20 cellular contexts compared by ENCODE assay signal in genomic region chr2:241865416-241865956, GRCh38. TPM values are rescaled to one million over a fixed set of nuclear protein-coding genes. Genes with fewer than 3 reads are reported as not detected.
DNase-seq lines count a peak whose midpoint lies in the region; ATAC-seq, FAIRE-seq and TF ChIP-seq lines count a peak whose summit lies in the region.
"Had no signal": no experiment of that assay in that cellular context is flagged by ENCODE, and none has a peak within 500 bp of the region (broad histone marks: within the 10 kb centered on the region; RNA-seq: fewer than 3 reads in every experiment).

No MANE protein-coding gene starts in this region.

- peak overlapping the region; percentile 25 for H3K4me3 Mint-ChIP-seq in activated CD4-positive, alpha-beta memory T cell treated with anti-CD3 and anti-CD28 coated beads, Interleukin-2, amount 10 ng/mL, durations not matched to agents 7 days and 5 days
- peak overlapping the region; percentile 66 for H3K4me3 Mint-ChIP-seq in stimulated activated effector memory CD8-positive, alpha-beta T cell treated with anti-CD3 and anti-CD28 coated beads, Interleukin-12 subunit alpha, Interleukin-12 subunit beta, amount 100 ng/mL, for 72 hours
- H3K4me3 Mint-ChIP-seq: dendritic cell treated with granulocyte-macrophage colony-stimulating factor and Interleukin-4, amounts not matched to agents 40 ng/mL and 50 ng/mL, for 4 days; IgD-negative memory B cell had no signal

- H3K9me3 Mint-ChIP-seq in activated CD4-positive, alpha-beta memory T cell treated with anti-CD3 and anti-CD28 coated beads, Interleukin-2, amount 10 ng/mL, durations not matched to agents 7 days and 5 days, result peaks cover 8% of the 10 kb centered on the region
- peaks cover 5% of the 10 kb centered on the region for H3K9me3 Mint-ChIP-seq in stimulated activated effector memory CD8-positive, alpha-beta T cell treated with anti-CD3 and anti-CD28 coated beads, Interleukin-12 subunit alpha, Interleukin-12 subunit beta, amount 100 ng/mL, for 72 hours
- H3K9me3 Mint-ChIP-seq: IgD-negative memory B cell had no signal

- no peak overlapping the region for H3K4me2 ChIP-seq in endothelial cell of umbilical vein (ENCODE audit: insufficient read depth, low read length)

- ATAC-seq in left ventricle myocardium superior (no peak), Right ventricle myocardium superior (ENCODE audit: poor library complexity) (no peak), HG03442 (IDR thresholded peaks at IDR 0.05; ENCODE audit: unreplicated experiment) (no peak)
- ATAC-seq in stimulated activated effector memory CD8-positive, alpha-beta T cell treated with anti-CD3 and anti-CD28 coated beads, Interleukin-12 subunit alpha, Interleukin-12 subunit beta, amount 100 ng/mL, for 72 hours, result no peak
- ATAC-seq: gastrocnemius medialis had no signal

- BruUV-seq in endothelial cell of umbilical vein (replicated peaks; lab: Mats Ljungman, UMichigan), result no TSS peak

- H3K36me3 ChIP-seq in endothelial cell of umbilical vein (ENCODE audit: control insufficient read depth in 2 of 2, extremely low read depth in 1 of 2, insufficient read depth in 2 of 2, low read length in 2 of 2) (no peaks in the 10 kb centered on the region), prostate gland (no peaks in the 10 kb centered on the region), SJCRH30 (no peaks in the 10 kb centered on the region)
- H3K36me3 ChIP-seq: gastrocnemius medialis, ovary, vagina had no signal

- H3K9me1 ChIP-seq in endothelial cell of umbilical vein (replicated peaks; ENCODE audit: control insufficient read depth, extremely low read depth, insufficient read depth, low read length), result no peaks in the 10 kb centered on the region

- peak; percentile 68 for FAIRE-seq in endothelial cell of umbilical vein (lab: Jason Lieb, UNC)

- no peak overlapping the region for H2AFZ ChIP-seq in endothelial cell of umbilical vein (ENCODE audit: low read depth, low read length)

- POLR2A ChIA-PET in activated CD4-positive, alpha-beta memory T cell treated with anti-CD3 and anti-CD28 coated beads, Interleukin-2, amount 10 ng/mL, durations not matched to agents 7 days and 5 days (lab: Charles Lee), result no interaction called here
- POLR2A ChIA-PET in endothelial cell of umbilical vein (lab: Charles Lee), result no interaction called here

- H3K36me3 Mint-ChIP-seq in activated CD4-positive, alpha-beta memory T cell treated with anti-CD3 and anti-CD28 coated beads, Interleukin-2, amount 10 ng/mL, durations not matched to agents 7 days and 5 days (ENCODE audit: low read depth), result peaks cover 25% of the 10 kb centered on the region
- peaks cover 41% of the 10 kb centered on the region for H3K36me3 Mint-ChIP-seq in stimulated activated effector memory CD8-positive, alpha-beta T cell treated with anti-CD3 and anti-CD28 coated beads, Interleukin-12 subunit alpha, Interleukin-12 subunit beta, amount 100 ng/mL, for 72 hours
- H3K36me3 Mint-ChIP-seq: IgD-negative memory B cell had no signal

- peaks cover 23% of the 10 kb centered on the region for H3K27me3 Mint-ChIP-seq in activated CD4-positive, alpha-beta memory T cell treated with anti-CD3 and anti-CD28 coated beads, Interleukin-2, amount 10 ng/mL, durations not matched to agents 7 days and 5 days

- intact Hi-C loops in left ventricle myocardium superior (cut with micrococcal nuclease), result no loop called here
- intact Hi-C loops in Right ventricle myocardium superior (cut with DNase I), result no loop called here
- intact Hi-C loops in endothelial cell of umbilical vein (cut with micrococcal nuclease), result no loop called here
- intact Hi-C loops in prostate gland (cut with DNase I), result no loop called here

- H3K4me3 ChIP-seq in endothelial cell of umbilical vein (replicated peaks in 1 of 3; ENCODE audit: insufficient read depth in 1 of 3, low read depth in 1 of 3, low read length in 3 of 3) (no peak overlapping the region), prostate gland (no peak overlapping the region), SJCRH30 (no peak overlapping the region)
- H3K4me3 ChIP-seq: gastrocnemius medialis, ovary, vagina had no signal

- CTCF ChIA-PET in activated CD4-positive, alpha-beta memory T cell treated with anti-CD3 and anti-CD28 coated beads, Interleukin-2, amount 10 ng/mL, durations not matched to agents 7 days and 5 days (lab: Charles Lee), result interaction anchor here (0.9 to 1.0 kb wide), 2 partner anchors 13 to 164 kb away, joined by 3 read pairs; partner anchors contain the start of gene ING5
- CTCF ChIA-PET in endothelial cell of umbilical vein (lab: Charles Lee), result no interaction called here

- H3K79me2 ChIP-seq in endothelial cell of umbilical vein (ENCODE audit: control insufficient read depth, insufficient read depth, low read length), result no peaks in the 10 kb centered on the region

- H3K4me1 Mint-ChIP-seq in activated CD4-positive, alpha-beta memory T cell treated with anti-CD3 and anti-CD28 coated beads, Interleukin-2, amount 10 ng/mL, durations not matched to agents 7 days and 5 days, result peaks cover 78% of the 10 kb centered on the region
- H3K4me1 Mint-ChIP-seq in stimulated activated effector memory CD8-positive, alpha-beta T cell treated with anti-CD3 and anti-CD28 coated beads, Interleukin-12 subunit alpha, Interleukin-12 subunit beta, amount 100 ng/mL, for 72 hours, result peaks cover 86% of the 10 kb centered on the region

- H4K20me1 ChIP-seq in endothelial cell of umbilical vein (replicated peaks; ENCODE audit: control insufficient read depth, extremely low read depth, insufficient read depth, low read length), result no peaks in the 10 kb centered on the region

- WGBS in prostate gland, result 89% methylated on average over 3 of the region's 3 CpGs

- dilution Hi-C loops in endothelial cell of umbilical vein (cut with MboI; ENCODE audit: extremely low pct_ligation_motif_present, low sequenced_read_pairs), result no loop called here

- H3K27me3 ChIP-seq in endothelial cell of umbilical vein (ENCODE audit: control insufficient read depth in 2 of 2, insufficient read depth in 2 of 2, low read length in 2 of 2) (peaks cover 0 to 6% of the 10 kb centered on the region in 2 experiments), prostate gland (replicated peaks; ENCODE audit: insufficient read depth) (no peaks in the 10 kb centered on the region), SJCRH30 (peaks cover 13% of the 10 kb centered on the region; the same call in 1 of the 2 replicates)
- H3K27me3 ChIP-seq: vagina had no signal

- TF ChIP-seq CTCF in endothelial cell of umbilical vein (IDR thresholded peaks at IDR 0.05; ENCODE audit: extremely low read depth in 1 of 2, insufficient read depth in 1 of 2, low read depth in 1 of 2, low read length in 2 of 2), result no peak
- no peak for TF ChIP-seq CTCF in prostate gland (IDR thresholded peaks at IDR 0.05)

- TF ChIP-seq POLR2A in endothelial cell of umbilical vein (IDR thresholded peaks at IDR 0.05; ENCODE audit: low read depth, low read length), result no peak
- no peak for TF ChIP-seq POLR2A in prostate gland (IDR thresholded peaks at IDR 0.05)

- H3K27ac ChIP-seq in endothelial cell of umbilical vein (ENCODE audit: insufficient read depth, low read depth, low read length), result no peak overlapping the region
- H3K27ac ChIP-seq in prostate gland, result no peak overlapping the region
- no peak overlapping the region for H3K27ac ChIP-seq in SJCRH30
- H3K27ac ChIP-seq: gastrocnemius medialis, ovary, RWPE1, vagina, VCaP had no signal

- H3K9ac ChIP-seq in endothelial cell of umbilical vein (replicated peaks; ENCODE audit: extremely low read depth, insufficient read depth, low read length), result no peak overlapping the region

- DNase-seq in left ventricle myocardium superior (peak; percentile 13), Right ventricle myocardium superior (no peak), endothelial cell of umbilical vein (ENCODE audit: low read depth, low spot score) (no peak), prostate gland (ENCODE audit: low spot score) (no peak), SJCRH30 (no peak)
- no peak for DNase-seq in activated CD4-positive, alpha-beta memory T cell treated with anti-CD3 and anti-CD28 coated beads, Interleukin-2, amount 10 ng/mL, durations not matched to agents 7 days and 5 days
- DNase-seq in stimulated activated effector memory CD8-positive, alpha-beta T cell treated with anti-CD3 and anti-CD28 coated beads, Interleukin-12 subunit alpha, Interleukin-12 subunit beta, amount 100 ng/mL, for 72 hours (ENCODE audit: low spot score in 2 of 2), result no peak
- DNase-seq: activated naive CD4-positive, alpha-beta T cell treated with Interleukin-2 at 50 U/mL for 16 hours; gastrocnemius medialis; GOT3; NCI-H187 treated with DMSO at 0.1 percent for 48 hours; ovary; stimulated activated CD4-positive, alpha-beta T cell treated with anti-CD3 and anti-CD28 coated beads, Interleukin-2, amount 100 ng/mL, for 24 hours had no signal

- H3K27ac Mint-ChIP-seq in activated CD4-positive, alpha-beta memory T cell treated with anti-CD3 and anti-CD28 coated beads, Interleukin-2, amount 10 ng/mL, durations not matched to agents 7 days and 5 days, result peak overlapping the region; percentile 49
- peak overlapping the region; percentile 91 for H3K27ac Mint-ChIP-seq in stimulated activated effector memory CD8-positive, alpha-beta T cell treated with anti-CD3 and anti-CD28 coated beads, Interleukin-12 subunit alpha, Interleukin-12 subunit beta, amount 100 ng/mL, for 72 hours
- H3K27ac Mint-ChIP-seq: dendritic cell treated with granulocyte-macrophage colony-stimulating factor and Interleukin-4, amounts not matched to agents 40 ng/mL and 50 ng/mL, for 4 days had no signal

- H3K9me3 ChIP-seq in endothelial cell of umbilical vein (replicated peaks; ENCODE audit: control insufficient read depth, insufficient read depth, low read length), result no peaks in the 10 kb centered on the region
- no peaks in the 10 kb centered on the region for H3K9me3 ChIP-seq in prostate gland
- H3K9me3 ChIP-seq in SJCRH30 (replicated peaks), result peaks cover 4% of the 10 kb centered on the region; the same call in 1 of the 2 replicates
- H3K9me3 ChIP-seq: gastrocnemius medialis, ovary, vagina had no signal

- H3K4me1 ChIP-seq in endothelial cell of umbilical vein (ENCODE audit: control insufficient read depth, extremely low read depth, insufficient read depth, low read length) (no peaks in the 10 kb centered on the region), prostate gland (replicated peaks) (peaks cover 5% of the 10 kb centered on the region), SJCRH30 (peaks cover 31% of the 10 kb centered on the region)

RNA-seq across cellular contexts. Expression of gene RTP5, which starts 4.0 kb away (rescaled TPM):
- not detected for total RNA-seq in left ventricle myocardium superior
- not detected for total RNA-seq in Right ventricle myocardium superior
- under 1 TPM in 1 of 2 experiments, not detected in 1; 0.13 TPM for total RNA-seq in activated CD4-positive, alpha-beta memory T cell treated with anti-CD3 and anti-CD28 coated beads, Interleukin-2, amount 10 ng/mL, durations not matched to agents 7 days and 5 days
- total RNA-seq in endothelial cell of umbilical vein, result not detected in 2 replicates
- not detected in 2 replicates for polyA plus RNA-seq in endothelial cell of umbilical vein
- not detected in 2 replicates for polyA plus RNA-seq in endothelial cell of umbilical vein (2011; cell fraction: cytosol; rRNA removed)
- polyA plus RNA-seq in endothelial cell of umbilical vein (2011; cell fraction: nucleus; rRNA removed), result not detected in 2 replicates
- polyA plus RNA-seq in endothelial cell of umbilical vein (2012), result not detected in 2 replicates
- not detected in 2 replicates for polyA minus RNA-seq in endothelial cell of umbilical vein
- not detected for polyA minus RNA-seq in endothelial cell of umbilical vein (2011; cell fraction: cytosol; rRNA and poly(A)+ RNA removed)
- polyA minus RNA-seq in endothelial cell of umbilical vein (2011; cell fraction: nucleus; rRNA and poly(A)+ RNA removed), result not detected in 2 replicates
- total RNA-seq in prostate gland, result under 1 TPM; 0.14 to 0.28 TPM
- not detected in 2 replicates for total RNA-seq in SJCRH30 (2014; rRNA removed; shearing (Covaris generic))
- total RNA-seq: gastrocnemius medialis, mucosa of gallbladder, vagina had no signal
- polyA plus RNA-seq: IgD-negative memory B cell, ovary had no signal

RNA-seq across cellular contexts. Expression of gene PDCD1, which starts 6.8 kb away (rescaled TPM):
- total RNA-seq in left ventricle myocardium superior (1.4 TPM), Right ventricle myocardium superior (2.0 TPM), endothelial cell of umbilical vein (not detected in 2 replicates), prostate gland (under 1 TPM; 0.27 to 0.80 TPM)
- 10 to 100 TPM; 17.2 to 17.9 TPM for total RNA-seq in activated CD4-positive, alpha-beta memory T cell treated with anti-CD3 and anti-CD28 coated beads, Interleukin-2, amount 10 ng/mL, durations not matched to agents 7 days and 5 days
- polyA plus RNA-seq in endothelial cell of umbilical vein, result not detected in 2 replicates
- polyA plus RNA-seq in endothelial cell of umbilical vein (2011; cell fraction: cytosol; rRNA removed), result not detected in 2 replicates
- not detected in 2 replicates for polyA plus RNA-seq in endothelial cell of umbilical vein (2011; cell fraction: nucleus; rRNA removed)
- polyA plus RNA-seq in endothelial cell of umbilical vein (2012), result not detected in 2 replicates
- not detected in 2 replicates for polyA minus RNA-seq in endothelial cell of umbilical vein
- not detected for polyA minus RNA-seq in endothelial cell of umbilical vein (2011; cell fraction: cytosol; rRNA and poly(A)+ RNA removed)
- polyA minus RNA-seq in endothelial cell of umbilical vein (2011; cell fraction: nucleus; rRNA and poly(A)+ RNA removed), result not detected in 2 replicates
- 0.08 and 0.28 TPM in 2 replicates for total RNA-seq in SJCRH30 (2014; rRNA removed; shearing (Covaris generic))

RNA-seq across cellular contexts. Expression of gene NEU4, which starts 56.5 kb away (rescaled TPM):
- total RNA-seq in left ventricle myocardium superior (0.52 TPM), Right ventricle myocardium superior (not detected), endothelial cell of umbilical vein (not detected in 2 replicates), prostate gland (under 1 TPM in 1 of 2 donors, not detected in 1; 0.62 TPM)
- under 1 TPM; 0.38 to 0.43 TPM for total RNA-seq in activated CD4-positive, alpha-beta memory T cell treated with anti-CD3 and anti-CD28 coated beads, Interleukin-2, amount 10 ng/mL, durations not matched to agents 7 days and 5 days
- not detected in 2 replicates for polyA plus RNA-seq in endothelial cell of umbilical vein
- polyA plus RNA-seq in endothelial cell of umbilical vein (2011; cell fraction: cytosol; rRNA removed), result not detected in 2 replicates
- polyA plus RNA-seq in endothelial cell of umbilical vein (2011; cell fraction: nucleus; rRNA removed), result not detected in 2 replicates
- polyA plus RNA-seq in endothelial cell of umbilical vein (2012), result not detected in 2 replicates
- polyA minus RNA-seq in endothelial cell of umbilical vein, result not detected in 2 replicates
- not detected for polyA minus RNA-seq in endothelial cell of umbilical vein (2011; cell fraction: cytosol; rRNA and poly(A)+ RNA removed)
- not detected in 2 replicates for polyA minus RNA-seq in endothelial cell of umbilical vein (2011; cell fraction: nucleus; rRNA and poly(A)+ RNA removed)
- 6.8 and 7.5 TPM in 2 replicates for total RNA-seq in SJCRH30 (2014; rRNA removed; shearing (Covaris generic))
- total RNA-seq: vagina had no signal
- polyA plus RNA-seq: IgD-negative memory B cell had no signal
